Comparison of ENCODE assay signal across 15 cellular contexts in the genomic region with DNA sequence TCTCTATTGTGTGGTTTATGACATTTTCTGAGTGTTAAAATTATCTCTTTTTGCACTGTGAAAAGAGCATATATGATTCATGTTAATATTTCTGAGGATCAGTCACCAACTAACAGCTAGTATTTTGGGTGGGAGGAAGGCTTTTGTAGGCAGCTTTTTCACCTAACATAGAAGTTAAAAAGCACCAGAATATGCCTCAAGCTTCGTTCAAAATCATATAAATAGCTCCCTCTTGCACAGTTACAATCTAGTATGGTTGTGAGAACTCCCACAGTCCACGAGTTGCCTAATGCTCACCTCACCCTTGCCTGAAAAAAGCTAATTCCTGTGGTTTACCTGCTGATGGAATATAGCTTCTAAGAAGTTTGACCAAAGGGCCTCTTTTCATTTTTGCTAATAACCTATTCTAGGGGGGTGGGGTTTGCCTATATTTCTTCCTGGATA.
A peak's percentile ranks its signal among the peaks of the same experiment; 100 is the strongest.
DNase-seq lines count a peak whose midpoint lies in the region; ATAC-seq and TF ChIP-seq lines count a peak whose summit lies in the region.
"Had no signal": no experiment of that assay in that cellular context is flagged by ENCODE, and none has a peak within 500 bp of the region (broad histone marks: within the 10 kb centered on the region; RNA-seq: fewer than 3 reads in every experiment).

No MANE protein-coding gene starts in this region.

- H3K27ac ChIP-seq in GM23248 (peak overlapping the region; percentile 81), breast epithelium (peak overlapping the region; percentile 78 to 90), left lung (peak overlapping the region; percentile 34 to 68), stomach smooth muscle (ENCODE audit: low read length) (peak overlapping the region; percentile 19), body of pancreas (no peak overlapping the region)
- H3K27ac ChIP-seq: HL-60 had no signal

- H3K9me3 ChIP-seq in GM23248 (ENCODE audit: low read depth), result no peaks in the 10 kb centered on the region
- H3K9me3 ChIP-seq in breast epithelium, result no peaks in the 10 kb centered on the region
- H3K9me3 ChIP-seq in left lung, result no peaks in the 10 kb centered on the region
- H3K9me3 ChIP-seq in stomach smooth muscle (ENCODE audit: control insufficient read depth in 2 of 2, low read length in 2 of 2), result no peaks in the 10 kb centered on the region
- H3K9me3 ChIP-seq in body of pancreas, result no peaks in the 10 kb centered on the region

- H3K27me3 ChIP-seq in GM23248 (replicated peaks; ENCODE audit: insufficient read depth), result no peaks in the 10 kb centered on the region
- H3K27me3 ChIP-seq in breast epithelium, result no peaks in the 10 kb centered on the region
- no peaks in the 10 kb centered on the region for H3K27me3 ChIP-seq in left lung
- no peaks in the 10 kb centered on the region for H3K27me3 ChIP-seq in stomach smooth muscle (ENCODE audit: control insufficient read depth in 1 of 2, insufficient read depth in 2 of 2, low read length in 2 of 2)
- H3K27me3 ChIP-seq in body of pancreas, result no peaks in the 10 kb centered on the region

- in situ Hi-C loops in GM23248 (cut with MboI), result no loop called here

- DNase-seq in GM23248 (peak; percentile 61), breast epithelium (ENCODE audit: low spot score in 2 of 2) (no peak), left lung (no peak), body of pancreas (no peak)
- DNase-seq in stimulated activated naive CD8-positive, alpha-beta T cell treated with anti-CD3 and anti-CD28 coated beads, Interleukin-15, Interleukin-2, amounts not matched to agents 100 U/mL and 50 U/mL, for 24 hours, result no peak
- DNase-seq: CD8-positive, alpha-beta T cell; glutamatergic neuron; NCI-H1105 treated with DMSO at 0.1 percent for 48 hours; NCI-H2227 treated with DMSO at 0.1 percent for 48 hours; stimulated activated CD4-positive, alpha-beta T cell treated with anti-CD3 and anti-CD28 coated beads, Interleukin-4, amount 100 ng/mL, for 4 hours had no signal

- peak overlapping the region; percentile 46 for H2AFZ ChIP-seq in GM23248

- TF ChIP-seq CTCF in breast epithelium (IDR thresholded peaks at IDR 0.05) (no peak), left lung (IDR thresholded peaks at IDR 0.05) (no peak), body of pancreas (IDR thresholded peaks at IDR 0.05) (no peak)

- H3K9ac ChIP-seq in GM23248 (peak overlapping the region; percentile 67), stomach smooth muscle (ENCODE audit: low read length in 2 of 2) (no peak overlapping the region)

- H3K36me3 ChIP-seq in GM23248 (ENCODE audit: low read depth) (no peaks in the 10 kb centered on the region), breast epithelium (no peaks in the 10 kb centered on the region), left lung (no peaks in the 10 kb centered on the region), stomach smooth muscle (ENCODE audit: control insufficient read depth in 2 of 2, insufficient read depth in 2 of 2, low read length in 2 of 2) (no peaks in the 10 kb centered on the region), body of pancreas (replicated peaks in 1 of 2; ENCODE audit: insufficient read depth in 1 of 2, low read depth in 2 of 2) (no peaks in the 10 kb centered on the region)

- TF ChIP-seq POLR2A in breast epithelium (IDR thresholded peaks at IDR 0.05) (no peak), body of pancreas (IDR thresholded peaks at IDR 0.05) (no peak)

- ATAC-seq in left lung (no peak), esophagus mucosa (no peak), GM21515 (IDR thresholded peaks at IDR 0.05; ENCODE audit: unreplicated experiment) (no peak), body of pancreas (no peak)
- ATAC-seq in stimulated activated naive CD8-positive, alpha-beta T cell treated with anti-CD3 and anti-CD28 coated beads, Interleukin-15, Interleukin-2, amounts not matched to agents 100 U/mL and 50 U/mL, for 24 hours, result no peak
- ATAC-seq: CD8-positive, alpha-beta T cell; K562 had no signal

- H3F3A ChIP-seq in GM23248 (ENCODE audit: insufficient read depth), result peaks cover 25% of the 10 kb centered on the region

- intact Hi-C loops in breast epithelium (cut with DNase I; ENCODE audit: low total_unique reads) (no loop called here), left lung (cut with DNase I) (no loop called here), body of pancreas (cut with DNase I) (no loop called here)

- H3K4me3 ChIP-seq in GM23248 (peak overlapping the region; percentile 57), breast epithelium (no peak overlapping the region), left lung (no peak overlapping the region), stomach smooth muscle (ENCODE audit: low read length in 2 of 2) (no peak overlapping the region), body of pancreas (no peak overlapping the region)
- H3K4me3 ChIP-seq: K562 had no signal

- H3K4me1 ChIP-seq in GM23248 (ENCODE audit: insufficient read depth) (peaks cover 28% of the 10 kb centered on the region), breast epithelium (no peaks in the 10 kb centered on the region), left lung (peaks cover 6 to 10% of the 10 kb centered on the region in 2 donors), stomach smooth muscle (ENCODE audit: control insufficient read depth, insufficient read depth, low read length) (no peaks in the 10 kb centered on the region), body of pancreas (no peaks in the 10 kb centered on the region)

- H3K4me2 ChIP-seq in GM23248 (ENCODE audit: unreplicated experiment), result peak overlapping the region; percentile 88

- H3K9me2 ChIP-seq in GM23248 (ENCODE audit: insufficient read depth), result no peaks in the 10 kb centered on the region

- H4K20me1 ChIP-seq in GM23248 (ENCODE audit: insufficient read depth), result no peaks in the 10 kb centered on the region

- no peaks in the 10 kb centered on the region for H3K79me2 ChIP-seq in GM23248 (ENCODE audit: insufficient read depth)

- WGBS in GM23248 (ENCODE audit: low coverage in 1 of 2, low lambda C conversion rate in 2 of 2, missing lambda C conversion rate in 2 of 2), 2 experiments, result 11 to 28% methylated on average over 2 of the region's 2 CpGs
- 72 to 76% methylated on average over 2 of the region's 2 CpGs for whole genome bisulfite sequencing in body of pancreas, 2 donors

Comparison
In these comparisons a context has a peak if more than half of its experiments do, and no peak if none do; other contexts are left out.
1. H3K27ac ChIP-seq: peak in GM23248 (single experiment), breast epithelium (2 of 2), left lung (2 of 2) and stomach smooth muscle (single experiment); none in body of pancreas (0 of 4).